Comparison of ENCODE assay signal across 29 cellular contexts in genomic region chr10:65941098-65941655, GRCh38.
"Had no signal": no experiment of that assay in that cellular context is flagged by ENCODE, and none has a peak within 500 bp of the region (broad histone marks: within the 10 kb centered on the region; RNA-seq: fewer than 3 reads in every experiment).

No MANE protein-coding gene starts in this region.

- H3K27me3 ChIP-seq: body of pancreas, cardiac muscle cell, colonic mucosa, gastroesophageal sphincter, suprapubic skin, tibial artery, upper lobe of right lung had no signal

- DNase-seq: activated CD4-positive, alpha-beta T cell treated with anti-CD3 and anti-CD28 coated beads for 48 hours; activated CD4-positive, alpha-beta T cell treated with anti-CD3 and anti-CD28 coated beads, Interleukin-2, amount 50 U/mL, for 48 hours; activated CD8-positive, alpha-beta memory T cell treated with anti-CD3 and anti-CD28 coated beads for 24 hours; activated effector memory CD4-positive, alpha-beta T cell treated with Interleukin-2 at 50 U/mL for 16 hours; activated naive CD4-positive, alpha-beta T cell treated with Interleukin-2 at 50 U/mL for 16 hours; anterior cingulate cortex; body of pancreas; cerebellar nuclear complex; colonic mucosa; effector memory CD4-positive, alpha-beta T cell; hippocampal formation; kidney; left colon; lower lobe of right lung; mesendoderm; stimulated activated CD4-positive, alpha-beta T cell treated with anti-CD3 and anti-CD28 coated beads, Interleukin-15, amount 100 ng/mL, for 24 hours; stimulated activated CD4-positive, alpha-beta T cell treated with anti-CD3 and anti-CD28 coated beads, Interleukin-2, amount 100 ng/mL, for 24 hours; stimulated activated naive CD4-positive, alpha-beta T cell; T-helper 1 cell; tibial artery; upper lobe of right lung; WERI-Rb-1 had no signal

- H3K4me1 ChIP-seq: body of pancreas, colonic mucosa, gastroesophageal sphincter, lower lobe of right lung, suprapubic skin, tibial artery, upper lobe of right lung had no signal

- H3K36me3 Mint-ChIP-seq: activated naive CD8-positive, alpha-beta T cell; natural killer cell treated with Interleukin-12 subunit alpha and Interleukin-12 subunit beta and Interleukin-15 and Interleukin-18, amount 100 ng/mL, for 72 hours had no signal

- H3K4me3 Mint-ChIP-seq: activated naive CD8-positive, alpha-beta T cell; natural killer cell treated with Interleukin-12 subunit alpha and Interleukin-12 subunit beta and Interleukin-15 and Interleukin-18, amount 100 ng/mL, for 72 hours had no signal

- ATAC-seq: activated CD4-positive, CD25-positive, alpha-beta regulatory T cell treated with anti-CD3 and anti-CD28 coated beads, Interleukin-2, amount 50 U/mL, for 24 hours; body of pancreas; gastroesophageal sphincter; left colon; lower lobe of right lung; natural killer cell treated with Interleukin-12 subunit alpha and Interleukin-12 subunit beta and Interleukin-15 and Interleukin-18, amount 100 ng/mL, for 72 hours; sciatic nerve; upper lobe of right lung had no signal

- H3K27ac Mint-ChIP-seq: activated naive CD8-positive, alpha-beta T cell; natural killer cell treated with Interleukin-12 subunit alpha and Interleukin-12 subunit beta and Interleukin-15 and Interleukin-18, amount 100 ng/mL, for 72 hours had no signal

- H3K27ac ChIP-seq: body of pancreas, cardiac muscle cell, colonic mucosa, gastroesophageal sphincter, lower lobe of right lung, suprapubic skin, tibial artery, upper lobe of right lung, WERI-Rb-1 had no signal

- H3K27me3 Mint-ChIP-seq: activated naive CD8-positive, alpha-beta T cell; natural killer cell treated with Interleukin-12 subunit alpha and Interleukin-12 subunit beta and Interleukin-15 and Interleukin-18, amount 100 ng/mL, for 72 hours had no signal

- H3K9me3 ChIP-seq: body of pancreas, colonic mucosa, gastroesophageal sphincter, lower lobe of right lung, suprapubic skin, tibial artery, upper lobe of right lung had no signal

- H3K36me3 ChIP-seq: cardiac muscle cell, colonic mucosa, gastroesophageal sphincter, lower lobe of right lung, suprapubic skin, tibial artery, upper lobe of right lung, WERI-Rb-1 had no signal

- H3K4me3 ChIP-seq: body of pancreas, cardiac muscle cell, colonic mucosa, gastroesophageal sphincter, lower lobe of right lung, suprapubic skin, tibial artery, upper lobe of right lung had no signal
